Comparison of ENCODE assay signal across 33 cellular contexts in genomic region chr3:139456391-139456790, GRCh38. TPM values are rescaled to one million over a fixed set of nuclear protein-coding genes. Genes with fewer than 3 reads are reported as not detected.
"Had no signal": no experiment of that assay in that cellular context is flagged by ENCODE, and none has a peak within 500 bp of the region (broad histone marks: within the 10 kb centered on the region; RNA-seq: fewer than 3 reads in every experiment).

No MANE protein-coding gene starts in this region.

- H3K4me1 ChIP-seq: right atrium auricular region, right lobe of liver, uterus had no signal

- H3K4me3 ChIP-seq: left ventricle myocardium inferior, lung, ovary, right atrium auricular region, right lobe of liver, tibial nerve, uterus had no signal

- H3K4me3 Mint-ChIP-seq: immature natural killer cell; mesothelial cell of epicardium; naive B cell; natural killer cell treated with Interleukin-12 subunit alpha and Interleukin-12 subunit beta and Interleukin-15 and Interleukin-18, amount 100 ng/mL, for 72 hours; stimulated activated effector memory CD8-positive, alpha-beta T cell treated with anti-CD3 and anti-CD28 coated beads, Interleukin-12 subunit alpha, Interleukin-12 subunit beta, amount 100 ng/mL, for 72 hours; stimulated activated naive CD8-positive, alpha-beta T cell treated with anti-CD3 and anti-CD28 coated beads, Interleukin-15, Interleukin-2, amounts not matched to agents 100 ng/mL and 50 ng/mL, for 24 hours; type B pancreatic cell had no signal

- H3K27me3 ChIP-seq: ovary, right atrium auricular region, right lobe of liver, tibial nerve, uterus had no signal

- H3K9me3 ChIP-seq: left ventricle myocardium inferior, ovary, right atrium auricular region, right lobe of liver, tibial nerve, uterus had no signal

- H3K27me3 Mint-ChIP-seq: naive B cell; natural killer cell treated with Interleukin-12 subunit alpha and Interleukin-12 subunit beta and Interleukin-15 and Interleukin-18, amount 100 ng/mL, for 72 hours; progenitor cell of endocrine pancreas; stimulated activated naive CD8-positive, alpha-beta T cell treated with anti-CD3 and anti-CD28 coated beads, Interleukin-15, Interleukin-2, amounts not matched to agents 100 ng/mL and 50 ng/mL, for 24 hours; type B pancreatic cell had no signal

- ATAC-seq: natural killer cell treated with Interleukin-12 subunit alpha and Interleukin-12 subunit beta and Interleukin-15 and Interleukin-18, amount 100 ng/mL, for 72 hours; right lobe of liver; stimulated activated effector memory CD8-positive, alpha-beta T cell treated with anti-CD3 and anti-CD28 coated beads, Interleukin-12 subunit alpha, Interleukin-12 subunit beta, amount 100 ng/mL, for 72 hours had no signal

- H3K9me3 Mint-ChIP-seq: immature natural killer cell; mesothelial cell of epicardium; natural killer cell treated with Interleukin-12 subunit alpha and Interleukin-12 subunit beta and Interleukin-15 and Interleukin-18, amount 100 ng/mL, for 72 hours; stimulated activated effector memory CD8-positive, alpha-beta T cell treated with anti-CD3 and anti-CD28 coated beads, Interleukin-12 subunit alpha, Interleukin-12 subunit beta, amount 100 ng/mL, for 72 hours; stimulated activated naive CD8-positive, alpha-beta T cell treated with anti-CD3 and anti-CD28 coated beads, Interleukin-15, Interleukin-2, amounts not matched to agents 100 ng/mL and 50 ng/mL, for 24 hours; type B pancreatic cell had no signal

- H3K36me3 ChIP-seq: left ventricle myocardium inferior, ovary, right atrium auricular region, right lobe of liver, tibial nerve, uterus had no signal

- FAIRE-seq: islet of Langerhans had no signal

- H3K27ac Mint-ChIP-seq: immature natural killer cell; mesothelial cell of epicardium; naive B cell; natural killer cell treated with Interleukin-12 subunit alpha and Interleukin-12 subunit beta and Interleukin-15 and Interleukin-18, amount 100 ng/mL, for 72 hours; progenitor cell of endocrine pancreas; stimulated activated effector memory CD8-positive, alpha-beta T cell treated with anti-CD3 and anti-CD28 coated beads, Interleukin-12 subunit alpha, Interleukin-12 subunit beta, amount 100 ng/mL, for 72 hours; stimulated activated naive CD8-positive, alpha-beta T cell treated with anti-CD3 and anti-CD28 coated beads, Interleukin-15, Interleukin-2, amounts not matched to agents 100 ng/mL and 50 ng/mL, for 24 hours; type B pancreatic cell had no signal

- H3K4me1 Mint-ChIP-seq: immature natural killer cell; stimulated activated effector memory CD8-positive, alpha-beta T cell treated with anti-CD3 and anti-CD28 coated beads, Interleukin-12 subunit alpha, Interleukin-12 subunit beta, amount 100 ng/mL, for 72 hours had no signal

- H3K27ac ChIP-seq: left ventricle myocardium inferior, right atrium auricular region, right lobe of liver, tibial nerve, uterus had no signal

- H3K36me3 Mint-ChIP-seq: immature natural killer cell; mesothelial cell of epicardium; natural killer cell treated with Interleukin-12 subunit alpha and Interleukin-12 subunit beta and Interleukin-15 and Interleukin-18, amount 100 ng/mL, for 72 hours; stimulated activated effector memory CD8-positive, alpha-beta T cell treated with anti-CD3 and anti-CD28 coated beads, Interleukin-12 subunit alpha, Interleukin-12 subunit beta, amount 100 ng/mL, for 72 hours had no signal

- DNase-seq: hypothalamus; immature natural killer cell; left ventricle myocardium inferior; naive B cell; ovary; right lobe of liver; stimulated activated CD4-positive, alpha-beta T cell treated with anti-CD3 and anti-CD28 coated beads, Interleukin-12 subunit alpha, Interleukin-12 subunit beta, amount 100 ng/mL, for 4 hours; stimulated activated CD4-positive, alpha-beta T cell treated with anti-CD3 and anti-CD28 coated beads, Interleukin-15, amount 100 ng/mL, for 24 hours; stimulated activated CD4-positive, alpha-beta T cell treated with anti-CD3 and anti-CD28 coated beads, Interleukin-2, amount 100 ng/mL, for 24 hours; stimulated activated CD4-positive, alpha-beta T cell treated with anti-CD3 and anti-CD28 coated beads, Interleukin-4, amount 100 ng/mL, for 1 hour; stimulated activated naive CD4-positive, alpha-beta T cell; substantia nigra; uterus had no signal

RNA-seq across cellular contexts. Expression of gene RBP2, which starts 19.9 kb away (rescaled TPM):
- total RNA-seq: kidney epithelial cell; left ventricle myocardium inferior; lower leg skin; mesothelial cell of epicardium; mononuclear cell; natural killer cell treated with Interleukin-12 subunit alpha and Interleukin-12 subunit beta and Interleukin-15 and Interleukin-18, amount 100 ng/mL, for 72 hours; omental fat pad; progenitor cell of endocrine pancreas; pulmonary artery endothelial cell; renal cortical epithelial cell; right atrium auricular region; right lobe of liver; skeletal muscle tissue; temporal lobe; tibial nerve; ureter; uterus had no signal
- polyA plus RNA-seq: immature natural killer cell, neural cell had no signal
